Comparison of ENCODE assay signal across 1 cellular context in the genomic region with DNA sequence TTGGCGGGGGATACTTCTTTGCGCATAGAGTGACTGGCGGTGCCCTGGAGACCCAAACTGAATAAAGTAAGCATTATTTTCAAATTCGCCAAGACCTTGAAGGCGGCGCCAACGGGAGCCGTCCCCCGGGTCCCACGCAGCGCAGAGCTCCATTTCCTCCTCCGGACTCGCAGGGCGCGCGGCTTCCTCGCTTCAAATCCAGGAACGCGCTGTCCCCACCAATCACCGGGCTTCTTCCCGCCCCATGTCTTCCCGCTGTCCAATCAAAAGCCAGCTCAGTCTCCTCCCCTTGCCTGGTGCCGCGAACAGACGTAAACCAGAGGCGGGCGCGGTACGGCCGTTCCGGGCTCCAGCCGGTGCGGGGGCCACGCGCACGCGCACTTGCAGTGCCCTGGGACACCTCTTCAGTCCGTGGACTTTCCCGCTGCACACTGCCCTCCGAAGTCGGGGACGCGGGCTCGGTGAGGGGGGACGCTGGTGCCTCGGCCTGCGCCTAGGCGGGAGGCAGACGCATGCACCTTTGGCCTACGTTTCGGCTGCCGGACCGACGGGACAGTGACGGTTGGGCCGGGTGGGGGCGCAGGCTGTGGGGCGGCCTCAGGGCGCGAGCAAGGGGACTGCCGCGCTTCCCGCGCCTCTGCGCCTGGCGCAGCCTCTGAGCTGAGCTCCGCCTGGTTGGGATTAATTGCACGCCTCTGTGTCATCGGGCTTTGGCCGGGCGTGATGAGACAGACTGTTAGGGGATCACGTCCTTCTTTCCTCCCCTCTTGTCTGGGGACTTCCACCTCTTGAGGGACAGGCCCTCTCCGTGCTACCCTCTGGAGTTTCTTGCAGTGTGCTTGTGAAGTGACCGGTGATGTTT.
TF ChIP-seq lines count a peak whose summit lies in the region.

A gene with protein sequence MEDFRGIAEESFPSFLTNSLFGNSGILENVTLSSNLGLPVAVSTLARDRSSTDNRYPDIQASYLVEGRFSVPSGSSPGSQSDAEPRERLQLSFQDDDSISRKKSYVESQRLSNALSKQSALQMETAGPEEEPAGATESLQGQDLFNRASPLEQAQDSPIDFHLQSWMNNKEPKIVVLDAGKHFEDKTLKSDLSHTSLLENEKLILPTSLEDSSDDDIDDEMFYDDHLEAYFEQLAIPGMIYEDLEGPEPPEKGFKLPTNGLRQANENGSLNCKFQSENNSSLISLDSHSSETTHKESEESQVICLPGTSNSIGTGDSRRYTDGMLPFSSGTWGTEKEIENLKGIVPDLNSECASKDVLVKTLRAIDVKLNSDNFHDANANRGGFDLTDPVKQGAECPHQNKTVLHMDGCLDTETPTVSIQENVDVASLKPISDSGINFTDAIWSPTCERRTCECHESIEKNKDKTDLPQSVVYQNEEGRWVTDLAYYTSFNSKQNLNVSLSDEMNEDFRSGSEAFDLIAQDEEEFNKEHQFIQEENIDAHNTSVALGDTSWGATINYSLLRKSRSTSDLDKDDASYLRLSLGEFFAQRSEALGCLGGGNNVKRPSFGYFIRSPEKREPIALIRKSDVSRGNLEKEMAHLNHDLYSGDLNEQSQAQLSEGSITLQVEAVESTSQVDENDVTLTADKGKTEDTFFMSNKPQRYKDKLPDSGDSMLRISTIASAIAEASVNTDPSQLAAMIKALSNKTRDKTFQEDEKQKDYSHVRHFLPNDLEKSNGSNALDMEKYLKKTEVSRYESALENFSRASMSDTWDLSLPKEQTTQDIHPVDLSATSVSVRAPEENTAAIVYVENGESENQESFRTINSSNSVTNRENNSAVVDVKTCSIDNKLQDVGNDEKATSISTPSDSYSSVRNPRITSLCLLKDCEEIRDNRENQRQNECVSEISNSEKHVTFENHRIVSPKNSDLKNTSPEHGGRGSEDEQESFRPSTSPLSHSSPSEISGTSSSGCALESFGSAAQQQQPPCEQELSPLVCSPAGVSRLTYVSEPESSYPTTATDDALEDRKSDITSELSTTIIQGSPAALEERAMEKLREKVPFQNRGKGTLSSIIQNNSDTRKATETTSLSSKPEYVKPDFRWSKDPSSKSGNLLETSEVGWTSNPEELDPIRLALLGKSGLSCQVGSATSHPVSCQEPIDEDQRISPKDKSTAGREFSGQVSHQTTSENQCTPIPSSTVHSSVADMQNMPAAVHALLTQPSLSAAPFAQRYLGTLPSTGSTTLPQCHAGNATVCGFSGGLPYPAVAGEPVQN (N-terminal part only) (plus strand): TSS at position 386 of the 862 bp plus-strand sequence. CDS start 8,063 bp downstream, outside the sequence.

TF ChIP-seq in HepG2, 621 proteins besides CTCF, POLR2A, EP300 and RAD21 (continued from another document and continues in another):
- TF ChIP-seq, protein P1, sequence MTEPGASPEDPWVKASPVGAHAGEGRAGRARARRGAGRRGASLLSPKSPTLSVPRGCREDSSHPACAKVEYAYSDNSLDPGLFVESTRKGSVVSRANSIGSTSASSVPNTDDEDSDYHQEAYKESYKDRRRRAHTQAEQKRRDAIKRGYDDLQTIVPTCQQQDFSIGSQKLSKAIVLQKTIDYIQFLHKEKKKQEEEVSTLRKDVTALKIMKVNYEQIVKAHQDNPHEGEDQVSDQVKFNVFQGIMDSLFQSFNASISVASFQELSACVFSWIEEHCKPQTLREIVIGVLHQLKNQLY (CRISPR knock-in tag; IDR thresholded peaks at IDR 0.05) = no peak
- TF ChIP-seq GATA4 (IDR thresholded peaks at IDR 0.05; ENCODE audit: borderline replicate concordance, low read depth) (peak; percentile 60; the same call in 1 of the 2 replicates), ZNF614 (CRISPR knock-in tag; IDR thresholded peaks at IDR 0.05; ENCODE audit: borderline replicate concordance) (peak; percentile 38; the same call in 1 of the 2 replicates), REXO4 (CRISPR knock-in tag; IDR thresholded peaks at IDR 0.05; ENCODE audit: borderline replicate concordance) (no peak), GFI1 (CRISPR knock-in tag; IDR thresholded peaks at IDR 0.05; ENCODE audit: borderline replicate concordance) (peak; percentile 6; the same call in 1 of the 2 replicates), MZF1 (CRISPR knock-in tag; IDR thresholded peaks at IDR 0.05; ENCODE audit: borderline replicate concordance) (peak; percentile 77), CHD2 (IDR thresholded peaks at IDR 0.05; ENCODE audit: low read depth, low read length) (peak; percentile 49; the same call in 1 of the 2 replicates), ZNF335 (CRISPR knock-in tag; IDR thresholded peaks at IDR 0.05) (no peak), PRPF4 (IDR thresholded peaks at IDR 0.05; ENCODE audit: low read depth, low read length, poor library complexity, severe bottlenecking) (no peak), SMAD1 (CRISPR knock-in tag; IDR thresholded peaks at IDR 0.05; ENCODE audit: borderline replicate concordance, low read depth) (peak; percentile 76; the same call in 1 of the 2 replicates), SCMH1 (CRISPR knock-in tag; IDR thresholded peaks at IDR 0.05; ENCODE audit: borderline replicate concordance) (no peak), TCF7 (IDR thresholded peaks at IDR 0.05; ENCODE audit: low read depth) (no peak), ZNF781 (CRISPR knock-in tag; IDR thresholded peaks at IDR 0.05; ENCODE audit: borderline replicate concordance, not compliant biosample characterization) (peak; percentile 96), ZNF430 (CRISPR knock-in tag; IDR thresholded peaks at IDR 0.05) (peak; percentile 93), FOXA3 (CRISPR knock-in tag; IDR thresholded peaks at IDR 0.05) (peak; percentile 46), ZNF564 (CRISPR knock-in tag; IDR thresholded peaks at IDR 0.05) (peak; percentile 87), ZNF780A (CRISPR knock-in tag; IDR thresholded peaks at IDR 0.05) (peak; percentile 94), SIN3A (IDR thresholded peaks at IDR 0.05; ENCODE audit: borderline replicate concordance, low read depth, low read length) (peak; percentile 85; the same call in 1 of the 2 replicates)
- TF ChIP-seq, protein P2, sequence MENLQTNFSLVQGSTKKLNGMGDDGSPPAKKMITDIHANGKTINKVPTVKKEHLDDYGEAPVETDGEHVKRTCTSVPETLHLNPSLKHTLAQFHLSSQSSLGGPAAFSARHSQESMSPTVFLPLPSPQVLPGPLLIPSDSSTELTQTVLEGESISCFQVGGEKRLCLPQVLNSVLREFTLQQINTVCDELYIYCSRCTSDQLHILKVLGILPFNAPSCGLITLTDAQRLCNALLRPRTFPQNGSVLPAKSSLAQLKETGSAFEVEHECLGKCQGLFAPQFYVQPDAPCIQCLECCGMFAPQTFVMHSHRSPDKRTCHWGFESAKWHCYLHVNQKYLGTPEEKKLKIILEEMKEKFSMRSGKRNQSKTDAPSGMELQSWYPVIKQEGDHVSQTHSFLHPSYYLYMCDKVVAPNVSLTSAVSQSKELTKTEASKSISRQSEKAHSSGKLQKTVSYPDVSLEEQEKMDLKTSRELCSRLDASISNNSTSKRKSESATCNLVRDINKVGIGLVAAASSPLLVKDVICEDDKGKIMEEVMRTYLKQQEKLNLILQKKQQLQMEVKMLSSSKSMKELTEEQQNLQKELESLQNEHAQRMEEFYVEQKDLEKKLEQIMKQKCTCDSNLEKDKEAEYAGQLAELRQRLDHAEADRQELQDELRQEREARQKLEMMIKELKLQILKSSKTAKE (CRISPR knock-in tag; IDR thresholded peaks at IDR 0.05; ENCODE audit: borderline replicate concordance) = peak; percentile 76; the same call in 1 of the 2 replicates
- TF ChIP-seq, protein P3, sequence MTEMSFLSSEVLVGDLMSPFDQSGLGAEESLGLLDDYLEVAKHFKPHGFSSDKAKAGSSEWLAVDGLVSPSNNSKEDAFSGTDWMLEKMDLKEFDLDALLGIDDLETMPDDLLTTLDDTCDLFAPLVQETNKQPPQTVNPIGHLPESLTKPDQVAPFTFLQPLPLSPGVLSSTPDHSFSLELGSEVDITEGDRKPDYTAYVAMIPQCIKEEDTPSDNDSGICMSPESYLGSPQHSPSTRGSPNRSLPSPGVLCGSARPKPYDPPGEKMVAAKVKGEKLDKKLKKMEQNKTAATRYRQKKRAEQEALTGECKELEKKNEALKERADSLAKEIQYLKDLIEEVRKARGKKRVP (CRISPR knock-in tag; IDR thresholded peaks at IDR 0.05) = peak in 1 of 2 experiments; percentile 46; a peak in 1 of 4 replicates
- TF ChIP-seq, protein P4, sequence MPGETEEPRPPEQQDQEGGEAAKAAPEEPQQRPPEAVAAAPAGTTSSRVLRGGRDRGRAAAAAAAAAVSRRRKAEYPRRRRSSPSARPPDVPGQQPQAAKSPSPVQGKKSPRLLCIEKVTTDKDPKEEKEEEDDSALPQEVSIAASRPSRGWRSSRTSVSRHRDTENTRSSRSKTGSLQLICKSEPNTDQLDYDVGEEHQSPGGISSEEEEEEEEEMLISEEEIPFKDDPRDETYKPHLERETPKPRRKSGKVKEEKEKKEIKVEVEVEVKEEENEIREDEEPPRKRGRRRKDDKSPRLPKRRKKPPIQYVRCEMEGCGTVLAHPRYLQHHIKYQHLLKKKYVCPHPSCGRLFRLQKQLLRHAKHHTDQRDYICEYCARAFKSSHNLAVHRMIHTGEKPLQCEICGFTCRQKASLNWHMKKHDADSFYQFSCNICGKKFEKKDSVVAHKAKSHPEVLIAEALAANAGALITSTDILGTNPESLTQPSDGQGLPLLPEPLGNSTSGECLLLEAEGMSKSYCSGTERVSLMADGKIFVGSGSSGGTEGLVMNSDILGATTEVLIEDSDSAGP (CRISPR knock-in tag; IDR thresholded peaks at IDR 0.05; ENCODE audit: borderline replicate concordance) = peak; percentile 93
- TF ChIP-seq, protein P5, sequence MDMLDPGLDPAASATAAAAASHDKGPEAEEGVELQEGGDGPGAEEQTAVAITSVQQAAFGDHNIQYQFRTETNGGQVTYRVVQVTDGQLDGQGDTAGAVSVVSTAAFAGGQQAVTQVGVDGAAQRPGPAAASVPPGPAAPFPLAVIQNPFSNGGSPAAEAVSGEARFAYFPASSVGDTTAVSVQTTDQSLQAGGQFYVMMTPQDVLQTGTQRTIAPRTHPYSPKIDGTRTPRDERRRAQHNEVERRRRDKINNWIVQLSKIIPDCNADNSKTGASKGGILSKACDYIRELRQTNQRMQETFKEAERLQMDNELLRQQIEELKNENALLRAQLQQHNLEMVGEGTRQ (IDR thresholded peaks at IDR 0.05; ENCODE audit: low read depth, low read length) = peak; percentile 46; the same call in 1 of the 2 replicates
- TF ChIP-seq, protein P5 (CRISPR knock-in tag; IDR thresholded peaks at IDR 0.05; ENCODE audit: borderline replicate concordance) = peak; percentile 64; the same call in 1 of the 2 replicates
- TF ChIP-seq, protein P6, sequence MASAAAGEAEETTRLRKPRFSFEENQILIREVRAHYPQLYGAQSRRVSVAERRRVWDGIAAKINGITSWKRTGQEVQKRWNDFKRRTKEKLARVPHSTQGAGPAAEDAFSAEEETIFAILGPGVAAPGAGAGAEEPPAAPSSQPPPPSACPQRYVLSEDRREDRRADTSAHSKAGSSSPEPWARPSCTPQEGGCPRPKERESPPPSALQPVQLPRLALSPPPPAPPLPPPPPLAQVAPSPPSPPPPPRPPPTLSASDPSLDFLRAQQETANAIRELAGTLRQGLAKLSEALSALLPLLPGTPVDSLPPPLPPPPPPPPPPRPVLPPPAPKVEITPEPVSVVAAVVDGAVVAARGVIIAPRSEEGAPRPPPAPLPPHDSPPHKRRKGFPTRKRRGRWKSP (CRISPR knock-in tag; IDR thresholded peaks at IDR 0.05) = peak; percentile 99
- TF ChIP-seq, protein P7, sequence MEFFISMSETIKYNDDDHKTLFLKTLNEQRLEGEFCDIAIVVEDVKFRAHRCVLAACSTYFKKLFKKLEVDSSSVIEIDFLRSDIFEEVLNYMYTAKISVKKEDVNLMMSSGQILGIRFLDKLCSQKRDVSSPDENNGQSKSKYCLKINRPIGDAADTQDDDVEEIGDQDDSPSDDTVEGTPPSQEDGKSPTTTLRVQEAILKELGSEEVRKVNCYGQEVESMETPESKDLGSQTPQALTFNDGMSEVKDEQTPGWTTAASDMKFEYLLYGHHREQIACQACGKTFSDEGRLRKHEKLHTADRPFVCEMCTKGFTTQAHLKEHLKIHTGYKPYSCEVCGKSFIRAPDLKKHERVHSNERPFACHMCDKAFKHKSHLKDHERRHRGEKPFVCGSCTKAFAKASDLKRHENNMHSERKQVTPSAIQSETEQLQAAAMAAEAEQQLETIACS (CRISPR knock-in tag; IDR thresholded peaks at IDR 0.05) = peak; percentile 86
- TF ChIP-seq, protein P8, sequence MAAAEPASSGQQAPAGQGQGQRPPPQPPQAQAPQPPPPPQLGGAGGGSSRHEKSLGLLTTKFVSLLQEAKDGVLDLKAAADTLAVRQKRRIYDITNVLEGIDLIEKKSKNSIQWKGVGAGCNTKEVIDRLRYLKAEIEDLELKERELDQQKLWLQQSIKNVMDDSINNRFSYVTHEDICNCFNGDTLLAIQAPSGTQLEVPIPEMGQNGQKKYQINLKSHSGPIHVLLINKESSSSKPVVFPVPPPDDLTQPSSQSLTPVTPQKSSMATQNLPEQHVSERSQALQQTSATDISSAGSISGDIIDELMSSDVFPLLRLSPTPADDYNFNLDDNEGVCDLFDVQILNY (CRISPR knock-in tag; conservative IDR thresholded peaks at IDR 0.05) = peak; percentile 76
- TF ChIP-seq, protein P9, sequence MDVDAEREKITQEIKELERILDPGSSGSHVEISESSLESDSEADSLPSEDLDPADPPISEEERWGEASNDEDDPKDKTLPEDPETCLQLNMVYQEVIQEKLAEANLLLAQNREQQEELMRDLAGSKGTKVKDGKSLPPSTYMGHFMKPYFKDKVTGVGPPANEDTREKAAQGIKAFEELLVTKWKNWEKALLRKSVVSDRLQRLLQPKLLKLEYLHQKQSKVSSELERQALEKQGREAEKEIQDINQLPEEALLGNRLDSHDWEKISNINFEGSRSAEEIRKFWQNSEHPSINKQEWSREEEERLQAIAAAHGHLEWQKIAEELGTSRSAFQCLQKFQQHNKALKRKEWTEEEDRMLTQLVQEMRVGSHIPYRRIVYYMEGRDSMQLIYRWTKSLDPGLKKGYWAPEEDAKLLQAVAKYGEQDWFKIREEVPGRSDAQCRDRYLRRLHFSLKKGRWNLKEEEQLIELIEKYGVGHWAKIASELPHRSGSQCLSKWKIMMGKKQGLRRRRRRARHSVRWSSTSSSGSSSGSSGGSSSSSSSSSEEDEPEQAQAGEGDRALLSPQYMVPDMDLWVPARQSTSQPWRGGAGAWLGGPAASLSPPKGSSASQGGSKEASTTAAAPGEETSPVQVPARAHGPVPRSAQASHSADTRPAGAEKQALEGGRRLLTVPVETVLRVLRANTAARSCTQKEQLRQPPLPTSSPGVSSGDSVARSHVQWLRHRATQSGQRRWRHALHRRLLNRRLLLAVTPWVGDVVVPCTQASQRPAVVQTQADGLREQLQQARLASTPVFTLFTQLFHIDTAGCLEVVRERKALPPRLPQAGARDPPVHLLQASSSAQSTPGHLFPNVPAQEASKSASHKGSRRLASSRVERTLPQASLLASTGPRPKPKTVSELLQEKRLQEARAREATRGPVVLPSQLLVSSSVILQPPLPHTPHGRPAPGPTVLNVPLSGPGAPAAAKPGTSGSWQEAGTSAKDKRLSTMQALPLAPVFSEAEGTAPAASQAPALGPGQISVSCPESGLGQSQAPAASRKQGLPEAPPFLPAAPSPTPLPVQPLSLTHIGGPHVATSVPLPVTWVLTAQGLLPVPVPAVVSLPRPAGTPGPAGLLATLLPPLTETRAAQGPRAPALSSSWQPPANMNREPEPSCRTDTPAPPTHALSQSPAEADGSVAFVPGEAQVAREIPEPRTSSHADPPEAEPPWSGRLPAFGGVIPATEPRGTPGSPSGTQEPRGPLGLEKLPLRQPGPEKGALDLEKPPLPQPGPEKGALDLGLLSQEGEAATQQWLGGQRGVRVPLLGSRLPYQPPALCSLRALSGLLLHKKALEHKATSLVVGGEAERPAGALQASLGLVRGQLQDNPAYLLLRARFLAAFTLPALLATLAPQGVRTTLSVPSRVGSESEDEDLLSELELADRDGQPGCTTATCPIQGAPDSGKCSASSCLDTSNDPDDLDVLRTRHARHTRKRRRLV (CRISPR knock-in tag; IDR thresholded peaks at IDR 0.05) = peak; percentile 59; the same call in 1 of the 2 replicates
